Comparison of ENCODE assay signal across 8 cellular contexts in the genomic region with DNA sequence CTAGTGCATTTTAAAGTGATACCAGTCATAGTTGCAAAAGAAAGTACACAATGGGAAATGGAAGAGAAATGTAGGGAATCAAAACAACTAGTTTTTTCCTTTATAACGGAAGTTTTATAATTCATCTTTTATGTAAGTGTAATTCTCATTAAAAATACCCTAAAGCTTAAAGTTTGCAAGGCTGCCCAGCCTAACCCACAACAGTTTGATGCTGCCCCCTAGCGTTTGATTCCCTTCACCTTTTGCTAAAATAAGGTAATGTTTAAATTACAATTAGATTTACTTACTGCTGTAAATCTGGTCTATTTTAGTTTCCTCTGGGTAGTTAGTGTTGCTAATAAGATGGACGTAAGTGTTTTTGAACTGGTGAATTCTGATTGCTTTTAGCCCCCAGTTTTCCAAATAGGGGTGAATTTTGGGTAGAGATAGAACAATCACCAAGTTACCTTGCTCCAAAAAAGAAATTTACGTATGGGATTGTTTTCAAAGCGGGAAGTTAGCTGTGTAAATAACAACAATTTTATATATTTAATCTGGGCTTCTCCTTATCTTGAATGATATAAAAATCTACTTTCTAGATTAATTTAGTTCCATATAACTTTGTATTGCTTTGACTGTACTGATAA. TPM values are rescaled to one million over a fixed set of nuclear protein-coding genes. Genes with fewer than 3 reads are reported as not detected.
A peak's percentile ranks its signal among the peaks of the same experiment; 100 is the strongest.
DNase-seq lines count a peak whose midpoint lies in the region; ATAC-seq and TF ChIP-seq lines count a peak whose summit lies in the region.

No MANE protein-coding gene starts in this region.

- TF ChIP-seq CTCF in BJ (IDR thresholded peaks at IDR 0.05; ENCODE audit: insufficient read depth, low read depth, low read length) = peak; percentile 76
- peak; percentile 94 for TF ChIP-seq CTCF in endodermal cell (conservative IDR thresholded peaks at IDR 0.05)
- TF ChIP-seq CTCF in nephron (IDR thresholded peaks at IDR 0.05; ENCODE audit: unreplicated experiment in 3 of 3) = peak; percentile 79 to 89 (median 84)

- no peaks in the 10 kb centered on the region for H3K27me3 Mint-ChIP-seq in activated CD8-positive, alpha-beta memory T cell treated with anti-CD3 and anti-CD28 coated beads, Interleukin-2, amount 10 ng/mL, durations not matched to agents 7 days and 5 days
- H3K27me3 Mint-ChIP-seq in endodermal cell (ENCODE audit: insufficient read depth) = no peaks in the 10 kb centered on the region
- H3K27me3 Mint-ChIP-seq in nephron (ENCODE audit: low read depth) = no peaks in the 10 kb centered on the region
- H3K27me3 Mint-ChIP-seq in stimulated activated naive CD8-positive, alpha-beta T cell treated with anti-CD3 and anti-CD28 coated beads, Interleukin-15, Interleukin-2, amounts not matched to agents 100 ng/mL and 50 ng/mL, for 24 hours = no peaks in the 10 kb centered on the region

- peaks cover 28% of the 10 kb centered on the region for H3K36me3 Mint-ChIP-seq in activated CD8-positive, alpha-beta memory T cell treated with anti-CD3 and anti-CD28 coated beads, Interleukin-2, amount 10 ng/mL, durations not matched to agents 7 days and 5 days
- H3K36me3 Mint-ChIP-seq in endodermal cell (ENCODE audit: low read depth) = no peaks in the 10 kb centered on the region
- no peaks in the 10 kb centered on the region for H3K36me3 Mint-ChIP-seq in nephron (ENCODE audit: low read depth)
- peaks cover 25% of the 10 kb centered on the region for H3K36me3 Mint-ChIP-seq in stimulated activated naive CD8-positive, alpha-beta T cell treated with anti-CD3 and anti-CD28 coated beads, Interleukin-15, Interleukin-2, amounts not matched to agents 100 ng/mL and 50 ng/mL, for 24 hours (ENCODE audit: low read depth)

- WGBS in endodermal cell (ENCODE audit: insufficient coverage in 1 of 2, insufficient read length in 1 of 2), 2 experiments = 13% methylated on average over 2 of the region's 5 CpGs; no CpG with 5 or more reads in 1 of the 2 experiments

- no peak overlapping the region for H3K27ac ChIP-seq in endodermal cell (ENCODE audit: low read depth, low read length)

- CTCF ChIA-PET in BJ (lab: Yijun Ruan, JAX) = interaction anchor here (0.5 to 2.1 kb wide), 21 partner anchors 9 to 870 kb away, joined by 3 to 12 read pairs (median 4); no protein-coding TSS in a partner anchor
- CTCF ChIA-PET in activated CD8-positive, alpha-beta memory T cell treated with anti-CD3 and anti-CD28 coated beads, Interleukin-2, amount 10 ng/mL, durations not matched to agents 7 days and 5 days (lab: Charles Lee) = interaction anchor here (0.7 to 3.0 kb wide), 29 partner anchors 9 to 458 kb away, joined by 3 to 43 read pairs (median 4); partner anchors contain the start of gene DNAH7

- no peaks in the 10 kb centered on the region for H3K9me3 ChIP-seq in endodermal cell (ENCODE audit: control insufficient read depth, low read length)

- no peak for ATAC-seq in activated CD8-positive, alpha-beta memory T cell treated with anti-CD3 and anti-CD28 coated beads, Interleukin-2, amount 10 ng/mL, durations not matched to agents 7 days and 5 days
- no peak for ATAC-seq in HG03135 (IDR thresholded peaks at IDR 0.05; ENCODE audit: unreplicated experiment)

- peak overlapping the region; percentile 79 for H3K4me3 ChIP-seq in BJ (ENCODE audit: low read depth, low read length)
- no peak overlapping the region for H3K4me3 ChIP-seq in H7 (ENCODE audit: insufficient read depth, low read depth, low read length)
- peak overlapping the region; percentile 91 for H3K4me3 ChIP-seq in endodermal cell (ENCODE audit: low read length)

- H3K4me1 Mint-ChIP-seq in activated CD8-positive, alpha-beta memory T cell treated with anti-CD3 and anti-CD28 coated beads, Interleukin-2, amount 10 ng/mL, durations not matched to agents 7 days and 5 days = peaks cover 28% of the 10 kb centered on the region
- peaks cover 35% of the 10 kb centered on the region for H3K4me1 Mint-ChIP-seq in endodermal cell
- H3K4me1 Mint-ChIP-seq in nephron = peaks cover 33% of the 10 kb centered on the region
- H3K4me1 Mint-ChIP-seq in stimulated activated naive CD8-positive, alpha-beta T cell treated with anti-CD3 and anti-CD28 coated beads, Interleukin-15, Interleukin-2, amounts not matched to agents 100 ng/mL and 50 ng/mL, for 24 hours (ENCODE audit: low read depth) = peaks cover 58% of the 10 kb centered on the region

- H3K36me3 ChIP-seq in BJ (ENCODE audit: control insufficient read depth, insufficient read depth, low read length) (no peaks in the 10 kb centered on the region), H7 (replicated peaks; ENCODE audit: control insufficient read depth, insufficient read depth, low read length) (no peaks in the 10 kb centered on the region), endodermal cell (ENCODE audit: control insufficient read depth, insufficient read depth, low read length) (no peaks in the 10 kb centered on the region)

- DNase-seq in BJ (ENCODE audit: low read depth) (peak; percentile 22), H7 (peak; percentile 48), NCI-H774 (lab: John Stamatoyannopoulos, UW) (peak; percentile 42), endodermal cell (peak; percentile 89)
- peak; percentile 86 for DNase-seq in activated CD8-positive, alpha-beta memory T cell treated with anti-CD3 and anti-CD28 coated beads, Interleukin-2, amount 10 ng/mL, durations not matched to agents 7 days and 5 days

- peak overlapping the region; percentile 99 for H3K27ac Mint-ChIP-seq in activated CD8-positive, alpha-beta memory T cell treated with anti-CD3 and anti-CD28 coated beads, Interleukin-2, amount 10 ng/mL, durations not matched to agents 7 days and 5 days
- no peak overlapping the region for H3K27ac Mint-ChIP-seq in endodermal cell
- H3K27ac Mint-ChIP-seq in nephron = peak overlapping the region; percentile 47 to 100 (median 98)
- H3K27ac Mint-ChIP-seq in stimulated activated naive CD8-positive, alpha-beta T cell treated with anti-CD3 and anti-CD28 coated beads, Interleukin-15, Interleukin-2, amounts not matched to agents 100 ng/mL and 50 ng/mL, for 24 hours = peak overlapping the region; percentile 97

- no peak overlapping the region for H3K9ac ChIP-seq in endodermal cell (ENCODE audit: extremely low read depth, low read length, poor library complexity, severe bottlenecking)

- POLR2A ChIA-PET in BJ (lab: Charles Lee) = interaction anchor here (0.6 to 0.7 kb wide), 2 partner anchors 87 to 127 kb away, joined by 3 read pairs; no protein-coding TSS in a partner anchor

- H3K9me3 Mint-ChIP-seq in activated CD8-positive, alpha-beta memory T cell treated with anti-CD3 and anti-CD28 coated beads, Interleukin-2, amount 10 ng/mL, durations not matched to agents 7 days and 5 days (ENCODE audit: low read depth) = no peaks in the 10 kb centered on the region
- H3K9me3 Mint-ChIP-seq in endodermal cell (no peaks in the 10 kb centered on the region), nephron (no peaks in the 10 kb centered on the region)
- H3K9me3 Mint-ChIP-seq in stimulated activated naive CD8-positive, alpha-beta T cell treated with anti-CD3 and anti-CD28 coated beads, Interleukin-15, Interleukin-2, amounts not matched to agents 100 ng/mL and 50 ng/mL, for 24 hours = no peaks in the 10 kb centered on the region

- H3K4me3 Mint-ChIP-seq in activated CD8-positive, alpha-beta memory T cell treated with anti-CD3 and anti-CD28 coated beads, Interleukin-2, amount 10 ng/mL, durations not matched to agents 7 days and 5 days = peak overlapping the region; percentile 86
- H3K4me3 Mint-ChIP-seq in endodermal cell = no peak overlapping the region
- peak overlapping the region; percentile 98 to 100 (median 99) for H3K4me3 Mint-ChIP-seq in nephron
- peak overlapping the region; percentile 95 for H3K4me3 Mint-ChIP-seq in stimulated activated naive CD8-positive, alpha-beta T cell treated with anti-CD3 and anti-CD28 coated beads, Interleukin-15, Interleukin-2, amounts not matched to agents 100 ng/mL and 50 ng/mL, for 24 hours

- peaks cover 6% of the 10 kb centered on the region for H3K4me1 ChIP-seq in endodermal cell (ENCODE audit: control insufficient read depth, insufficient read depth, low read length)

- H3K27me3 ChIP-seq in BJ (ENCODE audit: control insufficient read depth, insufficient read depth, low read length) (no peaks in the 10 kb centered on the region), H7 (ENCODE audit: control insufficient read depth, insufficient read depth, low read length) (no peaks in the 10 kb centered on the region), endodermal cell (ENCODE audit: control insufficient read depth, insufficient read depth, low read length, poor library complexity, severe bottlenecking) (peaks cover 4% of the 10 kb centered on the region)

RNA-seq across cellular contexts. Expression of gene SLC39A10, which starts 3.4 kb away (rescaled TPM):
- polyA plus RNA-seq in BJ (2011; rRNA removed) = 13.7 and 25.7 TPM in 2 replicates
- polyA minus RNA-seq in BJ (2011; rRNA and poly(A)+ RNA removed) = 26.8 and 29.7 TPM in 2 replicates
- total RNA-seq in H7 (2014; rRNA removed; shearing (Covaris generic)) = 92.6 and 111 TPM in 2 replicates
- total RNA-seq in activated CD8-positive, alpha-beta memory T cell treated with anti-CD3 and anti-CD28 coated beads, Interleukin-2, amount 10 ng/mL, durations not matched to agents 7 days and 5 days = 10 to 100 TPM; 29.4 to 40.3 TPM
- 100 to 1,000 TPM in 1 of 2 donors, 10 to 100 TPM in 1; 79.6 to 113 TPM for total RNA-seq in endodermal cell
- polyA plus RNA-seq in endodermal cell (2013, experiment 1 of 2) = 63.9 TPM
- polyA plus RNA-seq in endodermal cell (2013, experiment 2 of 2) = 64.5 TPM

Comparison
In these comparisons a context has a peak if more than half of its experiments do, and no peak if none do; other contexts are left out.
1. DNase-seq: peak in every context shown above with its lines; median percentile 89 in endodermal cell; 86 in activated CD8-positive, alpha-beta memory T cell treated with anti-CD3 and anti-CD28 coated beads, Interleukin-2, amount 10 ng/mL, durations not matched to agents 7 days and 5 days; 48 in H7; 42 in NCI-H774; 22 in BJ.